8 cellular contexts compared by ENCODE assay signal in the genomic region with DNA sequence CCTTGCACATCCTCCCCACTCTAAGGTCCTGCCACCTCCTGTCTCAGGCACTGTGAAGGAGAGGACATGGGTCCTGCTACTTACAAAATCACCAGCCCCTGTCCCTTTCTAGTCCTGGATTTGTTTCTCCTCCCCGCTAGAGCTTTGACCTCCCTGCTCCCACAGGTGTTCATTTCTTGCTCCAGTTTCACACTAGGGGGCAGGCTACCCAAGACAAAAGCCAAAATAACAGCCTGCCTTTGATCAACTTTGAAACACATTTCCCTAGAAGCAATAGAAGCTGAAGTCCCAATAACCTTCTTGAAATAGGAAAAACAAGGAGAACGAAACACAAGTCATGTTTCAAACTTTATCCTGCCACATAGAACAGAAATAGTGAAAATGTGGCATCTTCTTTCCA.
A peak's percentile ranks its signal among the peaks of the same experiment; 100 is the strongest.
DNase-seq lines count a peak whose midpoint lies in the region; ATAC-seq, FAIRE-seq and TF ChIP-seq lines count a peak whose summit lies in the region.

No MANE protein-coding gene starts in this region.

- no peak overlapping the region for H3K9ac ChIP-seq in keratinocyte (ENCODE audit: control insufficient read depth, extremely low read depth, insufficient read depth, low read length)

- H2AFZ ChIP-seq in keratinocyte (ENCODE audit: control insufficient read depth, low read length) = no peak overlapping the region

- TF ChIP-seq CTCF in NB4 (IDR thresholded peaks at IDR 0.05; ENCODE audit: low read depth, low read length) (peak; percentile 82), keratinocyte (optimal IDR thresholded peaks at IDR 0.05 in 1 of 3, IDR thresholded peaks at IDR 0.05 in 1 of 3, conservative IDR thresholded peaks at IDR 0.05 in 1 of 3; ENCODE audit: extremely low read depth in 1 of 3, insufficient read depth in 2 of 3, low read length in 3 of 3) (peak in 2 of 3 experiments; percentile 35 to 40)

- H3K4me2 ChIP-seq in keratinocyte (ENCODE audit: control insufficient read depth, extremely low read depth, insufficient read depth, low read depth, low read length) = no peak overlapping the region

- no peak for TF ChIP-seq POLR2A in NB4 (IDR thresholded peaks at IDR 0.05; ENCODE audit: extremely low read depth, insufficient read length)

- H3K9me1 ChIP-seq in keratinocyte (ENCODE audit: control insufficient read depth, extremely low read depth, insufficient read depth, low read length) = no peaks in the 10 kb centered on the region

- H3K9me3 ChIP-seq in keratinocyte (ENCODE audit: control insufficient read depth, low read depth, low read length) = no peaks in the 10 kb centered on the region

- H3K4me1 ChIP-seq in keratinocyte (ENCODE audit: control insufficient read depth, extremely low read depth, insufficient read depth, low read length) = no peaks in the 10 kb centered on the region

- dilution Hi-C loops in keratinocyte (cut with MboI; ENCODE audit: extremely low pct_ligation_motif_present, low sequenced_read_pairs) = no loop called here

- no peak for FAIRE-seq in keratinocyte (lab: Jason Lieb, UNC)

- H4K20me1 ChIP-seq in keratinocyte (ENCODE audit: control insufficient read depth, extremely low read depth, insufficient read depth, low read length) = no peaks in the 10 kb centered on the region

- ATAC-seq in GM18868 (IDR thresholded peaks at IDR 0.05; ENCODE audit: unreplicated experiment) (peak; percentile 62), GM21576 (IDR thresholded peaks at IDR 0.05; ENCODE audit: unreplicated experiment) (no peak)

- H3K27me3 ChIP-seq in keratinocyte (ENCODE audit: control insufficient read depth, extremely low read depth, insufficient read depth, low read length) = no peaks in the 10 kb centered on the region

- H3K79me2 ChIP-seq in keratinocyte (ENCODE audit: control insufficient read depth, insufficient read depth, low read length) = no peaks in the 10 kb centered on the region

- no peak overlapping the region for H3K4me3 ChIP-seq in NB4 (ENCODE audit: low read depth, low read length)
- no peak overlapping the region for H3K4me3 ChIP-seq in keratinocyte (ENCODE audit: control insufficient read depth in 2 of 3, extremely low read depth in 1 of 3, insufficient read depth in 2 of 3, low read depth in 1 of 3, low read length in 3 of 3)

- no peak overlapping the region for H3K27ac ChIP-seq in keratinocyte (ENCODE audit: control insufficient read depth, insufficient read depth, low read length)

- no peaks in the 10 kb centered on the region for H3K36me3 ChIP-seq in keratinocyte (ENCODE audit: control insufficient read depth in 2 of 2, extremely low read depth in 1 of 2, insufficient read depth in 2 of 2, low read length in 2 of 2)

- DNase-seq in Ammon's horn (ENCODE audit: low spot score) = peak; percentile 20
- peak; percentile 54 for DNase-seq in NB4 (ENCODE audit: low read depth)
- peak; percentile 3 for DNase-seq in amniotic epithelial cell (ENCODE audit: low read depth)
- no peak for DNase-seq in keratinocyte (ENCODE audit: low read depth, low spot score)
- DNase-seq in NCI-H1436 (lab: John Stamatoyannopoulos, UW) = no peak
- DNase-seq in cerebellar nuclear complex (lab: John Stamatoyannopoulos, UW) = no peak

Comparison
In these comparisons a context has a peak if more than half of its experiments do, and no peak if none do; other contexts are left out.
1. DNase-seq: peak in Ammon's horn (single experiment), NB4 (single experiment) and amniotic epithelial cell (single experiment); none in keratinocyte (single experiment), NCI-H1436 (single experiment) and cerebellar nuclear complex (0 of 2).